Comparison of ENCODE assay signal across 9 cellular contexts in the genomic region with DNA sequence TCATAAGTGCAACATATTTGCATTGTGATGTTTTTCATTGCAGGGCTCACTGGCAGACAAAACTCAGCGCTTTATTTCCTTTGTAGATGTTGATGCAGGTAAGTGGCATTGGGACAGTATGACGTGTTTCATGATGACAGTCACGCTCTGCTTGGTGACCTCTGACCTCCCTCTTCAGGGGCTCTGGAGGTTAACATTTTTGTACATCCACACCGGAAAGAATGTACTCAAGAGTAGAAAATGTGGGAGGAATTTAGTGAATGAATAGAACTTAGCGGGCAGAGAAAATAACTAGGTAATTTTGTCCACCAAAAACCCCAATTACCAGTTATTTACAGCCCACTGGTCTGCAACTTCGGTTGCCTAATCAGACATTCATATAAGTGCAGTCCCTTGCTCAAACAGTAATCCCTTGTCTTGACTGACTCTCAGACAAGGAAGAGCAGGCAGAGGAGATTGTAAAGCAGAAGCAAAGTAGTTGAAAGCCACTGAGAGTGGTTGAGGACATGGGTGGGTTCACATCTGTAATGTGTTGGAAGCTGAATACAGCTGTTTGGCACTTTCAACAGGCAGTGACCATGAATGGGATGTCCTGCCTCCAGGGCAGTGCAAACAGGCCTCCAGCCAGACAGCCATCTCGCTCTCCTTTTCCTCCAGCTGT.
DNase-seq lines count a peak whose midpoint lies in the region; ATAC-seq and TF ChIP-seq lines count a peak whose summit lies in the region.
"Had no signal": no experiment of that assay in that cellular context is flagged by ENCODE, and none has a peak within 500 bp of the region (broad histone marks: within the 10 kb centered on the region; RNA-seq: fewer than 3 reads in every experiment).

No MANE protein-coding gene starts in this region.

- peak; percentile 51 for DNase-seq in GM06990 (ENCODE audit: extremely low read depth, insufficient read length)
- no peak for DNase-seq in midbrain (lab: John Stamatoyannopoulos, UW)
- no peak for DNase-seq in T-helper 17 cell
- no peak for DNase-seq in hippocampal formation (lab: John Stamatoyannopoulos, UW)
- no peak for DNase-seq in activated T-cell treated with anti-CD3 and anti-CD28 coated beads for 4 hours

- TF ChIP-seq CTCF in GM06990 (IDR thresholded peaks at IDR 0.05; ENCODE audit: insufficient read depth, low read length, poor library complexity, severe bottlenecking), result no peak

- H3K27me3 ChIP-seq in GM06990 (replicated peaks; ENCODE audit: control insufficient read depth, insufficient read depth, low read length) (no peaks in the 10 kb centered on the region), ectodermal cell (ENCODE audit: control insufficient read depth, insufficient read depth, low read length, poor library complexity, severe bottlenecking) (no peaks in the 10 kb centered on the region)
- H3K27me3 ChIP-seq: SJSA1 had no signal

- H3K36me3 ChIP-seq in GM06990 (ENCODE audit: control insufficient read depth, insufficient read depth, low read length) (no peaks in the 10 kb centered on the region), ectodermal cell (ENCODE audit: control insufficient read depth, insufficient read depth, low read length) (no peaks in the 10 kb centered on the region)
- H3K36me3 ChIP-seq: SJSA1 had no signal

- H3K27ac Mint-ChIP-seq in T-helper 17 cell, result no peak overlapping the region

- peak overlapping the region; percentile 55 for H3K27ac ChIP-seq in ectodermal cell (ENCODE audit: insufficient read depth, low read depth, low read length, poor library complexity, severe bottlenecking)
- H3K27ac ChIP-seq: SJSA1 had no signal

- H3K9me3 ChIP-seq in ectodermal cell (ENCODE audit: control insufficient read depth, low read length), result no peaks in the 10 kb centered on the region
- H3K9me3 ChIP-seq in T-helper 17 cell (ENCODE audit: control insufficient read depth, low read length, poor library complexity, severe bottlenecking), result no peaks in the 10 kb centered on the region
- H3K9me3 ChIP-seq: SJSA1 had no signal

- ATAC-seq in GM19468 (IDR thresholded peaks at IDR 0.05; ENCODE audit: extremely low read depth, unreplicated experiment), result peak; percentile 71
- ATAC-seq in HG03135 (IDR thresholded peaks at IDR 0.05; ENCODE audit: unreplicated experiment), result peak; percentile 73
- ATAC-seq in T-helper 17 cell, result no peak

- H3K36me3 Mint-ChIP-seq in T-helper 17 cell (ENCODE audit: low read depth), result no peaks in the 10 kb centered on the region

- H3K4me3 ChIP-seq in GM06990 (replicated peaks; ENCODE audit: low read depth, low read length) (no peak overlapping the region), ectodermal cell (ENCODE audit: insufficient read depth, low read depth, low read length) (no peak overlapping the region)
- H3K4me3 ChIP-seq: SJSA1 had no signal

- peaks cover 11% of the 10 kb centered on the region for H3K4me1 Mint-ChIP-seq in T-helper 17 cell

- WGBS in ectodermal cell, 2 experiments, result 78 to 84% methylated on average over 6 to 7 of the region's 7 CpGs

- no peak overlapping the region for H3K4me3 Mint-ChIP-seq in T-helper 17 cell

- peaks cover 14% of the 10 kb centered on the region for H3K4me1 ChIP-seq in ectodermal cell (ENCODE audit: control insufficient read depth, insufficient read depth, low read length)

- no peaks in the 10 kb centered on the region for H3K27me3 Mint-ChIP-seq in T-helper 17 cell
